ENCODE assay signal across 1 cellular context in the genomic region with DNA sequence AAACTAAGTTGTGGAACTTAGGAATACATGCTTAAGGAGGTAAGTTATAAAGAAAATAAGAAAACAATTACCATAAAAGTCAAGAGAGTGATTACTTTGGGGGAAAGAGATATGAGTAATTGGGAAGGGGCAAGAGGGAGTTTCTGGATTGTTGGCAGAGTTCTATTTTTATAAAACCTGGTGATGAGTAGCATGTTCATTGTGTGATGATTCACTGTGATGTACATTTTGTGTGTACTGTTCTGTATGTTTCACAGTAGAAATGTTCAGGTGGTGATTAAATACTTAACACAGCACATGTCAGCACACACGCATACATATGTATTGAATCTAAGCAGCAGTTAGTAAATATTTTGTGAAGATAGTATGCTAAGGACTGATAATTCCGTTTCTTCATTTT.
TF ChIP-seq lines count a peak whose summit lies in the region.

No MANE protein-coding gene starts in this region.

TF ChIP-seq in IMR-90, 13 proteins besides CTCF, POLR2A, EP300 and RAD21:
- TF ChIP-seq, protein P1, sequence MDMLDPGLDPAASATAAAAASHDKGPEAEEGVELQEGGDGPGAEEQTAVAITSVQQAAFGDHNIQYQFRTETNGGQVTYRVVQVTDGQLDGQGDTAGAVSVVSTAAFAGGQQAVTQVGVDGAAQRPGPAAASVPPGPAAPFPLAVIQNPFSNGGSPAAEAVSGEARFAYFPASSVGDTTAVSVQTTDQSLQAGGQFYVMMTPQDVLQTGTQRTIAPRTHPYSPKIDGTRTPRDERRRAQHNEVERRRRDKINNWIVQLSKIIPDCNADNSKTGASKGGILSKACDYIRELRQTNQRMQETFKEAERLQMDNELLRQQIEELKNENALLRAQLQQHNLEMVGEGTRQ (IDR thresholded peaks at IDR 0.05; ENCODE audit: low read depth, low read length), result no peak
- TF ChIP-seq CHD1 (IDR thresholded peaks at IDR 0.05; ENCODE audit: low read depth, low read length), result no peak
TF ChIP-seq in IMR-90: peak in this region for 0.
